Comparison of ENCODE assay signal across 11 cellular contexts in the genomic region with DNA sequence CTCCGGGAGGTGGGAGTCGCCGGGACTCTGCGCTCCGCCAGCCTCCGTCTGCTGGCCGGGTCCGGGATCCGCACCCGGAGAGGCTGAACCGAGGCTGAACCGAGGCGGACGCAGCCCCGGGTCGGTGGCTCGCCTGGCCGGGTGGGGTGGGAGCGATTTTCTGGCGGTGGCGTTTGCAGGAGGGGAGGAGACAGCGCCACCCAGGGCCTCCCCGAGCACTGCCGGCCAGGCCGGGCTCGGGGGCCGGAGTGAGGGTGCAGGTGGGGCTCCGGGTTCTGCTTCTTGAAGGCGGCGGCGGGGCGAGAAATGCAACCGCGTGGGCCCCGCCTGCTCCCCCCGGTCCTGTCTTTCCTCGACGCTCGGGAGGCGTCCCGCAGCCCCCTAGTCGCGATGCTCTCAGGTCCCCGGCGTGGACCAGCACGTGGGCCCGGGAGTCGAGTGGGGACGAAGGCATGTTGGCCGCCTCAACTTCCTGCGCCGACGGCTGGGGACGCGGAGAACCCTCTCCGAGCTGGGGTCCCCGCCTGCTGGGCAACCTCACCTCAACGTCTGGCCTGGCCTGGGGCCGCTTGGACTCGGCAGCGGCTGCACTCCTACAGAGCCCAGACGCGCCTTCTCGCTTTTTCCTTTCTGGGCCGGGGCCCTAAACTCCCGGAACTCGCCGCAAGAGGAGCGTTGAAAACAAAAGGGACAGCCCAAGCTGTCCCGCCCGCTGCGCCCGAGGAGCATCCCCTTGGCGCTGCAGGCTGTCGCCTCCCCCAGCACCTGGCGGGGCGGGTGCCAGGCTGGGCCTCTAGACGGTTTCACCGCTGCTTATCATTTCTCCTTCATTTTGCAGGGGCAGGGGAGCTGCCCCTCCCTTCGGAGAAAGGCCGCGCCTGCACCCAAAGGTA. TPM values are rescaled to one million over a fixed set of nuclear protein-coding genes. Genes with fewer than 3 reads are reported as not detected.
DNase-seq lines count a peak whose midpoint lies in the region; ATAC-seq and TF ChIP-seq lines count a peak whose summit lies in the region.
"Had no signal": no experiment of that assay in that cellular context is flagged by ENCODE, and none has a peak within 500 bp of the region (broad histone marks: within the 10 kb centered on the region; RNA-seq: fewer than 3 reads in every experiment).

No MANE protein-coding gene starts in this region.

- H3K27me3 ChIP-seq in H9 (ENCODE audit: insufficient read depth, low read length) = peaks cover 79% of the 10 kb centered on the region

- no peak overlapping the region for H4K5ac ChIP-seq in H9 (ENCODE audit: insufficient read length, low read depth, low read length)

- no peak overlapping the region for H3K18ac ChIP-seq in H9 (ENCODE audit: insufficient read length, low read depth, low read length)

- no peak overlapping the region for H4K91ac ChIP-seq in H9 (ENCODE audit: insufficient read length, low read depth, low read length)

- H3T11ph ChIP-seq in H9 (ENCODE audit: low read length) = no peak overlapping the region

- no peak overlapping the region for H3K9ac ChIP-seq in H9 (ENCODE audit: extremely low read depth, insufficient read length, low read length)

- H3K27me3 Mint-ChIP-seq in CD14-positive monocyte (ENCODE audit: low read depth in 3 of 3) (peaks cover 94 to 98% (median 98%) of the 10 kb centered on the region in 3 donors), H9 (ENCODE audit: low read depth) (peaks cover 99% of the 10 kb centered on the region), nephron progenitor cell (ENCODE audit: low read depth, poor library complexity) (peaks cover 100% of the 10 kb centered on the region)

- H3K27ac ChIP-seq in H9 (ENCODE audit: insufficient read length, low read depth, low read length) (no peak overlapping the region), coronary artery (no peak overlapping the region)

- H2BK12ac ChIP-seq in H9 (ENCODE audit: insufficient read length, low read depth, low read length) = no peak overlapping the region

- DNase-seq in CD14-positive monocyte (ENCODE audit: low spot score) = no peak
- DNase-seq in H9 = peak; percentile 77
- DNase-seq in coronary artery (ENCODE audit: low spot score) = no peak
- peak; percentile 64 for DNase-seq in nephron progenitor cell
- no peak for DNase-seq in middle frontal gyrus (ENCODE audit: extremely low spot score, low spot score)
- DNase-seq in SIG-M5 (lab: John Stamatoyannopoulos, UW) = no peak
- DNase-seq in stimulated activated CD4-positive, alpha-beta T cell treated with anti-CD3 and anti-CD28 coated beads, Interleukin-12 subunit alpha, Interleukin-12 subunit beta, amount 100 ng/mL, for 4 hours = no peak
- DNase-seq: activated T-cell treated with anti-CD3 and anti-CD28 coated beads, Interleukin-2, amount 50 U/mL, for 4 hours; effector CD4-positive, alpha-beta T cell had no signal

- peak overlapping the region; percentile 24 for H3K4me2 ChIP-seq in H9 (ENCODE audit: insufficient read depth, insufficient read length, low read length)

- peaks cover 38% of the 10 kb centered on the region for H3K4me1 Mint-ChIP-seq in CD14-positive monocyte
- H3K4me1 Mint-ChIP-seq in H9 = peaks cover 32 to 56% of the 10 kb centered on the region in 2 experiments
- H3K4me1 Mint-ChIP-seq in nephron progenitor cell = peaks cover 13% of the 10 kb centered on the region

- H3K27ac Mint-ChIP-seq in CD14-positive monocyte (no peak overlapping the region), H9 (no peak overlapping the region), nephron progenitor cell (no peak overlapping the region)

- TF ChIP-seq CTCF in CD14-positive monocyte (IDR thresholded peaks at IDR 0.05) (peak; percentile 21), H9 (conservative IDR thresholded peaks at IDR 0.05) (peak; percentile 64), coronary artery (IDR thresholded peaks at IDR 0.05) (no peak), nephron progenitor cell (IDR thresholded peaks at IDR 0.05) (peak; percentile 22)

- H4K8ac ChIP-seq in H9 (replicated peaks; ENCODE audit: insufficient read length, low read depth, low read length) = no peak overlapping the region

- no peaks in the 10 kb centered on the region for H4K20me1 ChIP-seq in H9 (ENCODE audit: control insufficient read depth, insufficient read depth, insufficient read length)

- H3K4ac ChIP-seq in H9 (ENCODE audit: low read depth, low read length) = no peak overlapping the region

- H3K79me1 ChIP-seq in H9 (ENCODE audit: insufficient read depth, low read depth, low read length, poor library complexity, severe bottlenecking) = no peaks in the 10 kb centered on the region

- peaks cover 10% of the 10 kb centered on the region for H3K4me1 ChIP-seq in H9 (ENCODE audit: insufficient read depth, low read length)

- H3K4me3 ChIP-seq in coronary artery = peak overlapping the region; percentile 61

- H2BK120ac ChIP-seq in H9 (ENCODE audit: low read depth, low read length, poor library complexity, severe bottlenecking) = no peak overlapping the region

- no CpG with 5 or more reads among the region's 82 CpGs for WGBS in H9 (ENCODE audit: extremely low coverage, insufficient read length, low lambda C conversion rate)

- intact Hi-C loops in CD14-positive monocyte (cut with micrococcal nuclease) = no loop called here

- H2AFZ ChIP-seq in H9 (ENCODE audit: low read length) = no peak overlapping the region

- H2BK5ac ChIP-seq in H9 (ENCODE audit: insufficient read length, low read length) = no peak overlapping the region

- H3K36me3 Mint-ChIP-seq in CD14-positive monocyte = peaks cover 3 to 8% of the 10 kb centered on the region in 2 donors
- no peaks in the 10 kb centered on the region; a peak in 1 of 7 replicates for H3K36me3 Mint-ChIP-seq in H9 (ENCODE audit: insufficient read depth in 1 of 3, low read depth in 3 of 3)
- H3K36me3 Mint-ChIP-seq in nephron progenitor cell (ENCODE audit: low read depth) = no peaks in the 10 kb centered on the region

- peak overlapping the region in 1 of 2 donors; percentile 89 for H3K4me3 Mint-ChIP-seq in CD14-positive monocyte
- peak overlapping the region; percentile 45 to 73 for H3K4me3 Mint-ChIP-seq in H9
- no peak overlapping the region for H3K4me3 Mint-ChIP-seq in nephron progenitor cell

- H3K14ac ChIP-seq in H9 (ENCODE audit: insufficient read depth, low read length) = no peak overlapping the region

- H2BK15ac ChIP-seq in H9 (ENCODE audit: low read depth, low read length) = no peak overlapping the region

- H3K23me2 ChIP-seq in H9 (ENCODE audit: insufficient read length, low read depth, low read length, poor library complexity, severe bottlenecking) = peaks cover 14% of the 10 kb centered on the region

- no peaks in the 10 kb centered on the region for H3K9me3 ChIP-seq in H9 (ENCODE audit: control insufficient read depth, low read depth, low read length)

- H3K23ac ChIP-seq in H9 (ENCODE audit: insufficient read length, low read depth, low read length) = no peak overlapping the region

- H3K9me3 Mint-ChIP-seq in CD14-positive monocyte (peaks cover 0 to 31% (median 16%) of the 10 kb centered on the region in 7 donors), H9 (peaks cover 0 to 20% of the 10 kb centered on the region in 2 experiments; a peak in 1 of 5 replicates), nephron progenitor cell (no peaks in the 10 kb centered on the region)
- H3K9me3 Mint-ChIP-seq: activated T-cell treated with anti-CD3 and anti-CD28 coated beads, Interleukin-2, amount 50 U/mL, for 4 hours had no signal

- no peak overlapping the region for H2AK5ac ChIP-seq in H9 (ENCODE audit: insufficient read length, low read length)

- no peaks in the 10 kb centered on the region for H3K79me2 ChIP-seq in H9 (ENCODE audit: insufficient read depth, low read length)

- H2BK20ac ChIP-seq in H9 (ENCODE audit: low read depth, low read length, poor library complexity, severe bottlenecking) = no peak overlapping the region

- no peak overlapping the region for H3K56ac ChIP-seq in H9 (ENCODE audit: insufficient read length, low read depth, low read length)

- no peak for ATAC-seq in GM18868 (IDR thresholded peaks at IDR 0.05; ENCODE audit: unreplicated experiment)

RNA-seq across cellular contexts. Expression of a gene that starts 25.2 kb away (rescaled TPM):
- not detected for polyA plus RNA-seq in CD14-positive monocyte
- not detected in 2 replicates for total RNA-seq in H9 (2021)
- total RNA-seq: activated T-cell treated with anti-CD3 and anti-CD28 coated beads, Interleukin-2, amount 50 U/mL, for 4 hours; liver had no signal
- polyA plus RNA-seq: liver had no signal

RNA-seq across cellular contexts. Expression of a gene that starts 34.0 kb away (rescaled TPM):
- not detected for polyA plus RNA-seq in CD14-positive monocyte
- total RNA-seq in H9 (2021) = not detected in 2 replicates
- total RNA-seq: activated T-cell treated with anti-CD3 and anti-CD28 coated beads, Interleukin-2, amount 50 U/mL, for 4 hours; liver had no signal
- polyA plus RNA-seq: liver had no signal

Comparison
In these comparisons a context has a peak if more than half of its experiments do, and no peak if none do; other contexts are left out.
1. DNase-seq: peak in H9 (single experiment) and nephron progenitor cell (single experiment); none in CD14-positive monocyte (single experiment), coronary artery (single experiment), middle frontal gyrus (single experiment), SIG-M5 (single experiment) and stimulated activated CD4-positive, alpha-beta T cell treated with anti-CD3 and anti-CD28 coated beads, Interleukin-12 subunit alpha, Interleukin-12 subunit beta, amount 100 ng/mL, for 4 hours (single experiment).